ENCODE assay signal across 17 cellular contexts in genomic region chr19:6253886-6254285, GRCh38.
DNase-seq lines count a peak whose midpoint lies in the region; ATAC-seq and TF ChIP-seq lines count a peak whose summit lies in the region.
"Had no signal": no experiment of that assay in that cellular context is flagged by ENCODE, and none has a peak within 500 bp of the region (broad histone marks: within the 10 kb centered on the region; RNA-seq: fewer than 3 reads in every experiment).

No MANE protein-coding gene starts in this region.

- H4K20me1 ChIP-seq in BLaER1 treated with 17β-estradiol and CSF1 and Interleukin-3, amounts not matched to agents 10 nM and 100 nM = peaks cover 7 to 100% (median 42%) of the 10 kb centered on the region in 11 experiments; a peak in 18 of 22 replicates

- peaks cover 9 to 50% (median 21%) of the 10 kb centered on the region in 11 experiments; a peak in 20 of 22 replicates for H3K9me3 ChIP-seq in BLaER1 treated with 17β-estradiol and CSF1 and Interleukin-3, amounts not matched to agents 10 nM and 100 nM (replicated peaks in 1 of 11)
- H3K9me3 ChIP-seq in SK-N-MC (ENCODE audit: low read depth, low read length) = no peaks in the 10 kb centered on the region
- H3K9me3 ChIP-seq: Caco-2, HAP-1 had no signal

- no peak overlapping the region for H3K4me3 Mint-ChIP-seq in nephron progenitor cell
- H3K4me3 Mint-ChIP-seq: B cell; CD14-positive monocyte; CD8-positive, alpha-beta T cell had no signal

- peak overlapping the region in 8 of 11 experiments; percentile 4 to 91 (median 48); a peak in 12 of 22 replicates for H3K4me2 ChIP-seq in BLaER1 treated with 17β-estradiol and CSF1 and Interleukin-3, amounts not matched to agents 10 nM and 100 nM

- no peak for DNase-seq in SK-N-MC (ENCODE audit: low read depth, low spot score)
- DNase-seq in ecto neural progenitor cell (ENCODE audit: low spot score) = peak; percentile 47
- DNase-seq in nephron progenitor cell = no peak
- DNase-seq in activated CD8-positive, alpha-beta memory T cell treated with anti-CD3 and anti-CD28 coated beads, Interleukin-2, amount 50 U/mL, for 4 hours = no peak
- DNase-seq in effector CD4-positive, alpha-beta T cell = no peak
- DNase-seq in GOT3 (lab: John Stamatoyannopoulos, UW) = no peak
- DNase-seq: Caco-2; CD8-positive, alpha-beta T cell; DND-41; GDM1; GM23248; IMR-90 had no signal

- H3K27ac ChIP-seq in BLaER1 treated with 17β-estradiol and CSF1 and Interleukin-3, amounts not matched to agents 10 nM and 100 nM = peak overlapping the region in 7 of 11 experiments; percentile 16 to 80 (median 49); a peak in 10 of 22 replicates
- H3K27ac ChIP-seq in SK-N-MC = peak overlapping the region; percentile 93
- H3K27ac ChIP-seq: GM23248 had no signal

- TF ChIP-seq CTCF in nephron progenitor cell (IDR thresholded peaks at IDR 0.05) = no peak

- peaks cover 84% of the 10 kb centered on the region for H3K36me3 Mint-ChIP-seq in nephron progenitor cell (ENCODE audit: low read depth)

- peaks cover 4% of the 10 kb centered on the region for H3K27me3 Mint-ChIP-seq in nephron progenitor cell (ENCODE audit: low read depth, poor library complexity)
- H3K27me3 Mint-ChIP-seq: B cell had no signal

- no peak for ATAC-seq in GM18511 (IDR thresholded peaks at IDR 0.05; ENCODE audit: unreplicated experiment)
- ATAC-seq: CD8-positive, alpha-beta T cell had no signal

- no peak overlapping the region for H3K4me3 ChIP-seq in BLaER1 treated with 17β-estradiol and CSF1 and Interleukin-3, amounts not matched to agents 10 nM and 100 nM
- peak overlapping the region; percentile 56 for H3K4me3 ChIP-seq in SK-N-MC
- H3K4me3 ChIP-seq: GM23248, HAP-1 had no signal

- H3K36me3 ChIP-seq in BLaER1 treated with 17β-estradiol and CSF1 and Interleukin-3, amounts not matched to agents 10 nM and 100 nM = peaks cover 23 to 75% (median 61%) of the 10 kb centered on the region in 11 experiments
- peaks cover 63% of the 10 kb centered on the region for H3K36me3 ChIP-seq in SK-N-MC (ENCODE audit: insufficient read depth, low read length)

- H3K9ac ChIP-seq in BLaER1 treated with 17β-estradiol and CSF1 and Interleukin-3, amounts not matched to agents 10 nM and 100 nM = no peak overlapping the region
- no peak overlapping the region for H3K9ac ChIP-seq in SK-N-MC (ENCODE audit: insufficient read length)
- H3K9ac ChIP-seq: GM23248 had no signal

- H3K4me1 ChIP-seq in BLaER1 treated with 17β-estradiol and CSF1 and Interleukin-3, amounts not matched to agents 10 nM and 100 nM = peaks cover 55 to 91% (median 79%) of the 10 kb centered on the region in 10 experiments
- H3K4me1 ChIP-seq: Caco-2, HAP-1 had no signal

- H3K27me3 ChIP-seq in BLaER1 treated with 17β-estradiol and CSF1 and Interleukin-3, amounts not matched to agents 10 nM and 100 nM = no peaks in the 10 kb centered on the region

- H3K27ac Mint-ChIP-seq in nephron progenitor cell = peak overlapping the region; percentile 25
- H3K27ac Mint-ChIP-seq: B cell; CD8-positive, alpha-beta T cell had no signal

- H3K9me3 Mint-ChIP-seq in nephron progenitor cell = peaks cover under 1% of the 10 kb centered on the region
- H3K9me3 Mint-ChIP-seq: CD14-positive monocyte; CD8-positive, alpha-beta T cell had no signal

- peaks cover 18% of the 10 kb centered on the region for H3K4me1 Mint-ChIP-seq in nephron progenitor cell
